ENCODE assay signal across 1 cellular context in the genomic region with DNA sequence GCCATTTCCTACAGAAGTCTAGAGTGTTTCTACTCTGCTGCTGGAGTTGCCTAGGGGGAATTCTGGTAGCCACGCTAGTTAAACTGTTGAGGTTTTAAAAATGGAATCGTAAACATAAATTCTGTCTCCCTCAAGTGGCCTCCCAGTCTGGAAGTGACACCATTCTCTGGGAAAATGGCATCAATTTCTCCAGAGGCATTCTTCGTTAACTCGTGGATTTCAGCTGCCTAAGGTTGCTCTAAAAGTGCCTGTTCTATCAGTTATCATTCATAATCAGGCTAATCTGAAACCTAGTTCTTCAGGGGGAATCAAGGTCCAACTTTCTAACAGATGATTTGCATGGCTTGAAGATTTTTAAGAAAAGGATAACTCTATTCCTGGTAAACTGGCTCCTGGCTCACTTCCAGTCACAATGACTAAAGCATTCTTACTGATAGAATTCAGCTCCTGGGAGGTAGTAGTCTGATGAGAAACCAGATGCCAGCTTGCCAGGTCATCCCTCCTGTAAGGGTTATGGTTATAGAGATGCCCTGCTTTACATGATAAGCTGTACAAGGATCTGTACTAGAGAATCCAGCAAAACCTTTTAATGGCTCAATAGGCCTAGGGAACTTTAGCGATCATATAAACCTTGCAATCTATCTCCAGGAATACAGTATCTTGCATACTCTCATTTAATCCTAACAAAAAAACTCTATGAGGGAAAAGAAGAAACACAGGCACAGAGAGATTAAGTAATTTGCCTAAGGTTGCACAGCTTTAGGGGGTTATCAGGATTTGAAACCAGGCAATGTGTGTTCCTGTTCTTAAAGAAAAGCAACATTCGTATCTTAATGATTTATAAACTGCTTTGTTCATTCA.
TF ChIP-seq lines count a peak whose summit lies in the region.

No MANE protein-coding gene starts in this region.

TF ChIP-seq in K562, 482 proteins besides CTCF, POLR2A, EP300 and RAD21 (continued from another document):
- peak; percentile 72 for TF ChIP-seq NFE2 (IDR thresholded peaks at IDR 0.05; ENCODE audit: low read depth)
- peak; percentile 8; the same call in 1 of the 2 replicates for TF ChIP-seq CBFA2T3 (IDR thresholded peaks at IDR 0.05)
- peak; percentile 66; the same call in 1 of the 2 replicates for TF ChIP-seq BCOR (IDR thresholded peaks at IDR 0.05)
- peak; percentile 88 for TF ChIP-seq RBM25 (IDR thresholded peaks at IDR 0.05; ENCODE audit: low read depth, low read length, severe bottlenecking)
- peak; percentile 31; the same call in 1 of the 2 replicates for TF ChIP-seq ADNP (tag; IDR thresholded peaks at IDR 0.05)
- TF ChIP-seq ZFP36 (IDR thresholded peaks at IDR 0.05; ENCODE audit: low read depth, low read length, partially characterized antibody), result peak; percentile 43
- TF ChIP-seq RUNX1 (IDR thresholded peaks at IDR 0.05; ENCODE audit: low read depth), result no peak
- TF ChIP-seq, protein P1, sequence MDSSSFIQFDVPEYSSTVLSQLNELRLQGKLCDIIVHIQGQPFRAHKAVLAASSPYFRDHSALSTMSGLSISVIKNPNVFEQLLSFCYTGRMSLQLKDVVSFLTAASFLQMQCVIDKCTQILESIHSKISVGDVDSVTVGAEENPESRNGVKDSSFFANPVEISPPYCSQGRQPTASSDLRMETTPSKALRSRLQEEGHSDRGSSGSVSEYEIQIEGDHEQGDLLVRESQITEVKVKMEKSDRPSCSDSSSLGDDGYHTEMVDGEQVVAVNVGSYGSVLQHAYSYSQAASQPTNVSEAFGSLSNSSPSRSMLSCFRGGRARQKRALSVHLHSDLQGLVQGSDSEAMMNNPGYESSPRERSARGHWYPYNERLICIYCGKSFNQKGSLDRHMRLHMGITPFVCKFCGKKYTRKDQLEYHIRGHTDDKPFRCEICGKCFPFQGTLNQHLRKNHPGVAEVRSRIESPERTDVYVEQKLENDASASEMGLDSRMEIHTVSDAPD (CRISPR knock-in tag; IDR thresholded peaks at IDR 0.05), result no peak
- no peak for TF ChIP-seq ZNF316 (IDR thresholded peaks at IDR 0.05)
- TF ChIP-seq SMARCA4 (IDR thresholded peaks at IDR 0.05), result peak; percentile 14; the same call in 1 of the 2 replicates
- TF ChIP-seq ZNF561 (CRISPR knock-in tag; conservative IDR thresholded peaks at IDR 0.05), result no peak
